In the genomic region with DNA sequence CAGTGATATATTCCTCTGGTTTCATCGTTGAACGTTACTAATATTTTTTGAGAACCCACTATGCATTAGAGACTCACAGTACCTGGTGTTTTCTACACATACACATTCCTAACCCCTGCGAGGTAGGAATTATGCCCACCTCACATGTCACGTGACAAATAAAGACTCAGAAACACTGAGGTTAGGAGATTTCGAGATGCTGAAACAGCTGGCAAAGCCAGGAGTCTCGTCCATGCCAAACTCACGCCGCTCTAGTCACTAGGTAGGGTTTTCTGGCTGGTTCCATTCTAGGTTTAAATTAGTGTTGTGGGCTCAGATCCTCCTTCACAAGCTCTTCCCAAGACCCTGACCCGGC, we compare ENCODE assay signal across 2 cellular contexts.
TF ChIP-seq lines count a peak whose summit lies in the region.

No MANE protein-coding gene starts in this region.

TF ChIP-seq in K562, 482 proteins besides CTCF, POLR2A, EP300 and RAD21:
- no peak for TF ChIP-seq CEBPG (CRISPR knock-in tag; IDR thresholded peaks at IDR 0.05)
- TF ChIP-seq CEBPG (tag; conservative IDR thresholded peaks at IDR 0.05 in 1 of 2, IDR thresholded peaks at IDR 0.05 in 1 of 2): no peak
- no peak for TF ChIP-seq POLR3A (IDR thresholded peaks at IDR 0.05; ENCODE audit: borderline replicate concordance, extremely low read depth, insufficient read depth, insufficient read length)
- TF ChIP-seq, protein P1, sequence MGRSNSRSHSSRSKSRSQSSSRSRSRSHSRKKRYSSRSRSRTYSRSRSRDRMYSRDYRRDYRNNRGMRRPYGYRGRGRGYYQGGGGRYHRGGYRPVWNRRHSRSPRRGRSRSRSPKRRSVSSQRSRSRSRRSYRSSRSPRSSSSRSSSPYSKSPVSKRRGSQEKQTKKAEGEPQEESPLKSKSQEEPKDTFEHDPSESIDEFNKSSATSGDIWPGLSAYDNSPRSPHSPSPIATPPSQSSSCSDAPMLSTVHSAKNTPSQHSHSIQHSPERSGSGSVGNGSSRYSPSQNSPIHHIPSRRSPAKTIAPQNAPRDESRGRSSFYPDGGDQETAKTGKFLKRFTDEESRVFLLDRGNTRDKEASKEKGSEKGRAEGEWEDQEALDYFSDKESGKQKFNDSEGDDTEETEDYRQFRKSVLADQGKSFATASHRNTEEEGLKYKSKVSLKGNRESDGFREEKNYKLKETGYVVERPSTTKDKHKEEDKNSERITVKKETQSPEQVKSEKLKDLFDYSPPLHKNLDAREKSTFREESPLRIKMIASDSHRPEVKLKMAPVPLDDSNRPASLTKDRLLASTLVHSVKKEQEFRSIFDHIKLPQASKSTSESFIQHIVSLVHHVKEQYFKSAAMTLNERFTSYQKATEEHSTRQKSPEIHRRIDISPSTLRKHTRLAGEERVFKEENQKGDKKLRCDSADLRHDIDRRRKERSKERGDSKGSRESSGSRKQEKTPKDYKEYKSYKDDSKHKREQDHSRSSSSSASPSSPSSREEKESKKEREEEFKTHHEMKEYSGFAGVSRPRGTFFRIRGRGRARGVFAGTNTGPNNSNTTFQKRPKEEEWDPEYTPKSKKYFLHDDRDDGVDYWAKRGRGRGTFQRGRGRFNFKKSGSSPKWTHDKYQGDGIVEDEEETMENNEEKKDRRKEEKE (IDR thresholded peaks at IDR 0.05; ENCODE audit: borderline replicate concordance in 1 of 2, control insufficient read depth in 1 of 2, low read depth in 2 of 2, low read length in 1 of 2): no peak
- no peak for TF ChIP-seq KLF13 (tag; IDR thresholded peaks at IDR 0.05; ENCODE audit: borderline replicate concordance, low read depth)
- TF ChIP-seq, protein P2, sequence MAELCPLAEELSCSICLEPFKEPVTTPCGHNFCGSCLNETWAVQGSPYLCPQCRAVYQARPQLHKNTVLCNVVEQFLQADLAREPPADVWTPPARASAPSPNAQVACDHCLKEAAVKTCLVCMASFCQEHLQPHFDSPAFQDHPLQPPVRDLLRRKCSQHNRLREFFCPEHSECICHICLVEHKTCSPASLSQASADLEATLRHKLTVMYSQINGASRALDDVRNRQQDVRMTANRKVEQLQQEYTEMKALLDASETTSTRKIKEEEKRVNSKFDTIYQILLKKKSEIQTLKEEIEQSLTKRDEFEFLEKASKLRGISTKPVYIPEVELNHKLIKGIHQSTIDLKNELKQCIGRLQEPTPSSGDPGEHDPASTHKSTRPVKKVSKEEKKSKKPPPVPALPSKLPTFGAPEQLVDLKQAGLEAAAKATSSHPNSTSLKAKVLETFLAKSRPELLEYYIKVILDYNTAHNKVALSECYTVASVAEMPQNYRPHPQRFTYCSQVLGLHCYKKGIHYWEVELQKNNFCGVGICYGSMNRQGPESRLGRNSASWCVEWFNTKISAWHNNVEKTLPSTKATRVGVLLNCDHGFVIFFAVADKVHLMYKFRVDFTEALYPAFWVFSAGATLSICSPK (IDR thresholded peaks at IDR 0.05; ENCODE audit: borderline replicate concordance): no peak
- TF ChIP-seq ZNF253 (CRISPR knock-in tag; conservative IDR thresholded peaks at IDR 0.05): no peak
- no peak for TF ChIP-seq ZBED1 (IDR thresholded peaks at IDR 0.05)
- TF ChIP-seq, protein P3, sequence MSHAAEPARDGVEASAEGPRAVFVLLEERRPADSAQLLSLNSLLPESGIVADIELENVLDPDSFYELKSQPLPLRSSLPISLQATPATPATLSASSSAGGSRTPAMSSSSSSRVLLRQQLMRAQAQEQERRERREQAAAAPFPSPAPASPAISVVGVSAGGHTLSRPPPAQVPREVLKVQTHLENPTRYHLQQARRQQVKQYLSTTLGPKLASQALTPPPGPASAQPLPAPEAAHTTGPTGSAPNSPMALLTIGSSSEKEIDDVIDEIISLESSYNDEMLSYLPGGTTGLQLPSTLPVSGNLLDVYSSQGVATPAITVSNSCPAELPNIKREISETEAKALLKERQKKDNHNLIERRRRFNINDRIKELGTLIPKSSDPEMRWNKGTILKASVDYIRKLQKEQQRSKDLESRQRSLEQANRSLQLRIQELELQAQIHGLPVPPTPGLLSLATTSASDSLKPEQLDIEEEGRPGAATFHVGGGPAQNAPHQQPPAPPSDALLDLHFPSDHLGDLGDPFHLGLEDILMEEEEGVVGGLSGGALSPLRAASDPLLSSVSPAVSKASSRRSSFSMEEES (CRISPR knock-in tag; IDR thresholded peaks at IDR 0.05): peak; percentile 84
- TF ChIP-seq MECOM (CRISPR knock-in tag; IDR thresholded peaks at IDR 0.05): no peak
- TF ChIP-seq RAD51 (IDR thresholded peaks at IDR 0.05; ENCODE audit: borderline replicate concordance, low read depth): peak; percentile 60; the same call in 1 of the 2 replicates

TF ChIP-seq in SK-N-SH, 30 proteins besides CTCF, POLR2A, EP300 and RAD21:
- TF ChIP-seq TEAD4 (IDR thresholded peaks at IDR 0.05; ENCODE audit: borderline replicate concordance, insufficient read depth): no peak
- TF ChIP-seq RFX5 (IDR thresholded peaks at IDR 0.05; ENCODE audit: low read length): no peak
- no peak for TF ChIP-seq TCF12 (IDR thresholded peaks at IDR 0.05)
- TF ChIP-seq POLR2AphosphoS5 (IDR thresholded peaks at IDR 0.05; ENCODE audit: low read depth, low read length): no peak
- TF ChIP-seq EZH2phosphoT487 (IDR thresholded peaks at IDR 0.05; ENCODE audit: borderline replicate concordance, low read depth): no peak
- no peak for TF ChIP-seq SIN3A (IDR thresholded peaks at IDR 0.05; ENCODE audit: borderline replicate concordance, low read depth, low read length)
- no peak for TF ChIP-seq FOXM1 (IDR thresholded peaks at IDR 0.05; ENCODE audit: low read depth)
TF ChIP-seq in SK-N-SH: peak in this region for 0.
